In the genomic region with DNA sequence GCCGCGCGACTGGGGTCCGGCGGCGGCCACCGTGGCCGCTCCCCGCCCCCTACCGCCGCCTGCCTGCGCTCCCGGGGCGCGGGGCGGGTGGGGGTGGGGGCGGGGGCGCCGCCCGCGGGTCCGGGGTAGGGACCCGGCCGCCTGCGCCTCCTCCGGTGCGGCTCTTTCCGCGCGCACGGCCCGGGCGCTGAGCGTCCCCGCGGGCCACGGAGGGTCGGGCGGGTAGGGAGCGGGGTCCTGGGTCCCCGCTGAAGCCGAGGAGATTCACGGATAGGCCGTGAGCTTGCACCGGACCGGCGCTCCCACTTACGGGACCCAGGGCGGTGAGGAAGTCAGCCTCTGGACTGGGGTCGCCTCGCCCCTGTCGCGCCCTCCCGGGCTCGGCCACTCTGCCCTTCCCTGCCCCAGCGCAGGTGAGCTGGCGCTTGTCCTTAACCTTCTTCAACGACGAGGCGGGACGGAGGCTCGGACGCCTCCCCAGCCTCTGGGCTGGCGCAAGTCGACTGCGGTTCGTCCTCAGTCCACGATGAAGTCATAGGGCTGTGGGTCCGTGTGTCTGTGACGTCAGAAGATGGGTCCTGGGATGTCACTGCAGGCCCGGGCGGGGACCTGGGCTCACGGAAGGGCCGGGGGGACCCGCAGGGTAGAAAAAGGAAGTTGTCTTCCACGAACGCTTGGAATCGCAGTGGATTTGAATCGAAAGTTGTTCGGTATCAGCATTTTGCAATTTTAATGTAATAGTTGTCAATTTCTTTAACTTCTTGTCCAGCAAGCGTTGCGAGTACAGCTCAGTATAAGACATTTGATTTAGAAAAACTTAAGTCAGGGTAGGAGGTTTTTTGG, we compare ENCODE assay signal across 8 cellular contexts. TPM values are rescaled to one million over a fixed set of nuclear protein-coding genes. Genes with fewer than 3 reads are reported as not detected.
DNase-seq lines count a peak whose midpoint lies in the region; ATAC-seq and TF ChIP-seq lines count a peak whose summit lies in the region.

No MANE protein-coding gene starts in this region.

- peak overlapping the region; percentile 95 for H3K4me3 ChIP-seq in OCI-LY1 (ENCODE audit: low read depth, low read length, poor library complexity, severe bottlenecking)
- peak overlapping the region; percentile 89 for H3K4me3 ChIP-seq in mucosa of descending colon

- peaks cover 50% of the 10 kb centered on the region for H3K79me2 ChIP-seq in OCI-LY1 (ENCODE audit: insufficient read depth, low read length)

- H3F3A ChIP-seq in OCI-LY1 (ENCODE audit: insufficient read depth, low read length) = no peaks in the 10 kb centered on the region

- H3K9me2 ChIP-seq in OCI-LY1 (ENCODE audit: low read depth, low read length) = no peaks in the 10 kb centered on the region

- H4K20me1 ChIP-seq in OCI-LY1 (ENCODE audit: insufficient read depth, low read length) = no peaks in the 10 kb centered on the region

- peak overlapping the region; percentile 89 for H3K9ac ChIP-seq in OCI-LY1 (ENCODE audit: low read length)

- no peaks in the 10 kb centered on the region for H3K27me3 ChIP-seq in OCI-LY1 (ENCODE audit: insufficient read depth, low read length)

- intact Hi-C loops in mucosa of descending colon (cut with DNase I, micrococcal nuclease) = loop anchor here in 1 of 2 donors (10.0 kb wide), 1 partner anchor 83 kb away; no protein-coding TSS in a partner anchor

- H3K36me3 ChIP-seq in OCI-LY1 (ENCODE audit: insufficient read depth, low read length) = no peaks in the 10 kb centered on the region
- no peaks in the 10 kb centered on the region for H3K36me3 ChIP-seq in mucosa of descending colon (ENCODE audit: low read depth)

- TF ChIP-seq CTCF in OCI-LY1 (IDR thresholded peaks at IDR 0.05; ENCODE audit: low read length) (no peak), mucosa of descending colon (IDR thresholded peaks at IDR 0.05) (no peak)

- H3K4me1 ChIP-seq in OCI-LY1 (ENCODE audit: insufficient read depth, low read length, severe bottlenecking) (peaks cover 52% of the 10 kb centered on the region), mucosa of descending colon (ENCODE audit: low read depth) (peaks cover 24% of the 10 kb centered on the region)

- H3K4me2 ChIP-seq in OCI-LY1 (ENCODE audit: low read length) = peak overlapping the region; percentile 97

- H2AFZ ChIP-seq in OCI-LY1 (ENCODE audit: low read length) = no peak overlapping the region

- H3K9me3 ChIP-seq in OCI-LY1 (ENCODE audit: low read length) (no peaks in the 10 kb centered on the region), mucosa of descending colon (no peaks in the 10 kb centered on the region)

- DNase-seq in COLO668 (lab: John Stamatoyannopoulos, UW; ENCODE audit: unreplicated experiment) = peak; percentile 84
- peak; percentile 21 for DNase-seq in activated T-cell treated with anti-CD3 and anti-CD28 coated beads for 4 hours
- DNase-seq in epithelial cell of prostate (ENCODE audit: low read depth, low spot score) = peak; percentile 26
- DNase-seq in mucosa of descending colon = peak; percentile 79 to 87 (median 84)
- peak; percentile 6 to 21 for DNase-seq in stimulated activated CD8-positive, alpha-beta memory T cell treated with anti-CD3 and anti-CD28 coated beads, Interleukin-4, amount 100 ng/mL, for 4 hours (ENCODE audit: low read depth in 2 of 2, low spot score in 1 of 2)

- H3K27ac ChIP-seq in OCI-LY1 (ENCODE audit: low read depth, low read length, poor library complexity, severe bottlenecking) (peak overlapping the region; percentile 71), epithelial cell of prostate (peak overlapping the region; percentile 69)

- peak; percentile 52 for ATAC-seq in GM19452 (IDR thresholded peaks at IDR 0.05; ENCODE audit: unreplicated experiment)
- ATAC-seq in HG03565 (IDR thresholded peaks at IDR 0.05; ENCODE audit: unreplicated experiment) = peak; percentile 26
- ATAC-seq in mucosa of descending colon = peak; percentile 68

RNA-seq across cellular contexts. Expression of a gene that starts 0.6 kb away (rescaled TPM):
- 10 to 100 TPM; 42.2 to 76.9 (median 59.1) TPM for total RNA-seq in mucosa of descending colon

Comparison
In these comparisons a context has a peak if more than half of its experiments do, and no peak if none do; other contexts are left out.
1. Peak in every context shown above with its lines: DNase-seq, ATAC-seq, H3K4me3 ChIP-seq and H3K27ac ChIP-seq.
2. DNase-seq: peak in every context shown above with its lines; median percentile 84 in COLO668; 84 in mucosa of descending colon; 26 in epithelial cell of prostate; 21 in activated T-cell treated with anti-CD3 and anti-CD28 coated beads for 4 hours; 14 in stimulated activated CD8-positive, alpha-beta memory T cell treated with anti-CD3 and anti-CD28 coated beads, Interleukin-4, amount 100 ng/mL, for 4 hours.